1 cellular context compared by ENCODE assay signal in genomic region chr1:119818181-119818580, GRCh38.
TF ChIP-seq lines count a peak whose summit lies in the region.

No MANE protein-coding gene starts in this region.

TF ChIP-seq in HepG2, 621 proteins besides CTCF, POLR2A, EP300 and RAD21:
- TF ChIP-seq CREB1 (IDR thresholded peaks at IDR 0.05) (no peak), CREB1 (CRISPR knock-in tag; IDR thresholded peaks at IDR 0.05) (no peak), SMARCE1 (IDR thresholded peaks at IDR 0.05; ENCODE audit: borderline replicate concordance) (no peak), ZNF235 (CRISPR knock-in tag; IDR thresholded peaks at IDR 0.05; ENCODE audit: borderline replicate concordance) (no peak), MED13 (CRISPR knock-in tag; IDR thresholded peaks at IDR 0.05) (no peak), HHEX (CRISPR knock-in tag; IDR thresholded peaks at IDR 0.05) (no peak), SP2 (CRISPR knock-in tag; IDR thresholded peaks at IDR 0.05) (no peak), ZNF644 (CRISPR knock-in tag; IDR thresholded peaks at IDR 0.05; ENCODE audit: low read depth) (no peak), SIX4 (CRISPR knock-in tag; IDR thresholded peaks at IDR 0.05) (no peak), PAWR (CRISPR knock-in tag; IDR thresholded peaks at IDR 0.05; ENCODE audit: borderline replicate concordance) (no peak), CAMTA2 (CRISPR knock-in tag; IDR thresholded peaks at IDR 0.05; ENCODE audit: borderline replicate concordance) (no peak), ZNF121 (CRISPR knock-in tag; IDR thresholded peaks at IDR 0.05) (no peak), RFXAP (CRISPR knock-in tag; IDR thresholded peaks at IDR 0.05; ENCODE audit: borderline replicate concordance) (no peak), ZNF598 (CRISPR knock-in tag; IDR thresholded peaks at IDR 0.05; ENCODE audit: borderline replicate concordance) (no peak), MAX (IDR thresholded peaks at IDR 0.05) (no peak)
TF ChIP-seq in HepG2: peak in this region for 0.
